15 cellular contexts compared by ENCODE assay signal in the genomic region with DNA sequence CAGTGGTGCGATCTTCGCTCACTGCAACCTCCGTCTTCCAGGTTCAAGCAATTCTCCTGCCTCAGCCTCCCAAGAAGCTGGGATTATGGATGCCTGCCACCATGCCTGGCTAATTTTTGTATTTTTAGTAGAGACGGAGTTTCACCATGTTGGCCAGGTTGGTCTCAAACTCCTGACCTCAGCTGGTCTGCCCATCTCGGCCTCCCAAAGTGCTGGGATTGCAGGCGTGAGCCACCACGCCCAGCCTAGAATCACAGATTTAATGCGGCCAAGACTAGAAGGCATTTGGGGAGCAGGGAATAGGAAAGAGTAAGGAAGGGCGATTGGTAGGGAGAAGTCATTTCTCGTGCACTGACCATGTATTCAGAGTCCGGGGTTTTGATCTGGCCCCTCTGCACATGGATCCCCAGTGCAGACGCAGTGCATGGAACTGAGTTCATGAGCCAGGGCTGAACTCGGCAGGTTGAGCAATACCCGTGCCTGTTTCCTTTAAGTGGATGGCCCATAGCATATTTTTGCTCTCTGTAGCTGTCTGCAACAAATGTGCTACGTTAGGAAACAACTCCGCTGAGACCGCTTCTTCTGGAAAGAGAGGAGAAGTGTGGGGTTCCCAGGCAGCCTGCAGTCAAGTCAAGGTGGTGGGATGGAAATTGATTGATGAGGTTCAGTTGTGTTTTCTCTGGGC. TPM values are rescaled to one million over a fixed set of nuclear protein-coding genes. Genes with fewer than 3 reads are reported as not detected.
"Had no signal": no experiment of that assay in that cellular context is flagged by ENCODE, and none has a peak within 500 bp of the region (broad histone marks: within the 10 kb centered on the region; RNA-seq: fewer than 3 reads in every experiment).

No MANE protein-coding gene starts in this region.

- FAIRE-seq: astrocyte, keratinocyte had no signal

- H3K36me3 ChIP-seq: cardiac muscle cell, colonic mucosa, gastroesophageal sphincter, upper lobe of left lung had no signal

- H3K9ac ChIP-seq: parathyroid adenoma had no signal

- H3K27ac ChIP-seq: cardiac muscle cell, colonic mucosa, parathyroid adenoma, upper lobe of left lung had no signal

- H3K36me3 Mint-ChIP-seq: mesothelial cell of epicardium; stimulated activated naive B cell treated with anti-CD40 and anti-IgM and Interleukin-4, amounts not matched to agents 10 μg/mL and 1 μg/mL and 100 μg/mL, for 72 hours had no signal

- H3K4me3 ChIP-seq: cardiac muscle cell, colonic mucosa, gastroesophageal sphincter, upper lobe of left lung had no signal

- H3K9me3 Mint-ChIP-seq: activated T-cell treated with anti-CD3 and anti-CD28 coated beads, Interleukin-2, amount 50 U/mL, for 72 hours; stimulated activated naive B cell treated with anti-CD40 and anti-IgM and Interleukin-4, amounts not matched to agents 10 μg/mL and 1 μg/mL and 100 μg/mL, for 72 hours had no signal

- ATAC-seq: activated T-cell treated with anti-CD3 and anti-CD28 coated beads, Interleukin-2, amount 50 U/mL, for 72 hours; stimulated activated naive B cell treated with anti-CD40 and anti-IgM and Interleukin-4, amounts not matched to agents 10 μg/mL and 1 μg/mL and 100 μg/mL, for 72 hours had no signal

- H3K27ac Mint-ChIP-seq: activated T-cell treated with anti-CD3 and anti-CD28 coated beads, Interleukin-2, amount 50 U/mL, for 72 hours; mesothelial cell of epicardium; stimulated activated naive B cell treated with anti-CD40 and anti-IgM and Interleukin-4, amounts not matched to agents 10 μg/mL and 1 μg/mL and 100 μg/mL, for 72 hours had no signal

- H3K4me1 ChIP-seq: colonic mucosa, parathyroid adenoma had no signal

- H3K9me3 ChIP-seq: colonic mucosa, gastroesophageal sphincter, upper lobe of left lung had no signal

- H3K4me3 Mint-ChIP-seq: activated T-cell treated with anti-CD3 and anti-CD28 coated beads, Interleukin-2, amount 50 U/mL, for 72 hours; mesothelial cell of epicardium; stimulated activated naive B cell treated with anti-CD40 and anti-IgM and Interleukin-4, amounts not matched to agents 10 μg/mL and 1 μg/mL and 100 μg/mL, for 72 hours had no signal

- DNase-seq: activated CD4-positive, alpha-beta T cell treated with anti-CD3 and anti-CD28 coated beads for 1 hour; activated CD4-positive, alpha-beta T cell treated with anti-CD3 and anti-CD28 coated beads, Interleukin-2, amount 50 U/mL, for 48 hours; activated naive CD4-positive, alpha-beta T cell; activated T-cell treated with anti-CD3 and anti-CD28 coated beads, Interleukin-2, amount 50 U/mL, for 72 hours; colonic mucosa; effector CD4-positive, alpha-beta T cell; stimulated activated CD4-positive, alpha-beta T cell treated with anti-CD3 and anti-CD28 coated beads, Interleukin-1b, Interleukin-23, amount 100 ng/mL, for 48 hours; stimulated activated naive B cell treated with anti-CD40 and anti-IgM and Interleukin-4, amounts not matched to agents 10 μg/mL and 1 μg/mL and 100 μg/mL, for 72 hours; upper lobe of left lung had no signal

RNA-seq across cellular contexts. Expression of gene HMCN2, which starts 3.4 kb away (rescaled TPM):
- polyA plus RNA-seq: keratinocyte had no signal
